1 cellular context compared by ENCODE assay signal in genomic region chr6:20416567-20417345, GRCh38.
TF ChIP-seq lines count a peak whose summit lies in the region.

No MANE protein-coding gene starts in this region.

TF ChIP-seq in HEK293, 187 proteins besides CTCF, POLR2A, EP300 and RAD21 (continued from another document):
- TF ChIP-seq MZF1 (tag by site-specific recombination; IDR thresholded peaks at IDR 0.05; ENCODE audit: borderline replicate concordance) (no peak), ZNF223 (tag by site-specific recombination; IDR thresholded peaks at IDR 0.05) (no peak), ZXDB (tag by site-specific recombination; IDR thresholded peaks at IDR 0.05) (no peak), ZNF37A (tag by site-specific recombination; IDR thresholded peaks at IDR 0.05) (no peak), PRDM10 (tag by site-specific recombination; IDR thresholded peaks at IDR 0.05) (peak; percentile 69), TRIM28 (IDR thresholded peaks at IDR 0.05; ENCODE audit: borderline replicate concordance, low read length) (no peak), ZNF561 (tag by site-specific recombination; IDR thresholded peaks at IDR 0.05; ENCODE audit: borderline replicate concordance) (no peak), IKZF3 (tag by site-specific recombination; IDR thresholded peaks at IDR 0.05) (0 out of 2 replicates have a peak, but pooled peaks have one; percentile 27), ZNF513 (tag by site-specific recombination; IDR thresholded peaks at IDR 0.05) (no peak), ZFP37 (tag by site-specific recombination; IDR thresholded peaks at IDR 0.05) (no peak), ZNF423 (tag by site-specific recombination; IDR thresholded peaks at IDR 0.05) (no peak), GLI2 (tag by site-specific recombination; IDR thresholded peaks at IDR 0.05; ENCODE audit: borderline replicate concordance, low read depth) (no peak), PRDM6 (tag by site-specific recombination; IDR thresholded peaks at IDR 0.05) (peak; percentile 37; the same call in 1 of the 2 replicates), ZNF518A (tag by site-specific recombination; conservative IDR thresholded peaks at IDR 0.05; ENCODE audit: low read depth) (no peak), KLF9 (tag by site-specific recombination; IDR thresholded peaks at IDR 0.05; ENCODE audit: low read depth) (no peak), ZBTB48 (tag by site-specific recombination; IDR thresholded peaks at IDR 0.05) (no peak), WT1 (tag by site-specific recombination; IDR thresholded peaks at IDR 0.05) (no peak), ZNF221 (tag by site-specific recombination; IDR thresholded peaks at IDR 0.05; ENCODE audit: borderline replicate concordance) (no peak), ZNF449 (tag by site-specific recombination; IDR thresholded peaks at IDR 0.05) (no peak), BCL11B (tag by site-specific recombination; IDR thresholded peaks at IDR 0.05; ENCODE audit: low read depth) (no peak)
